1 cellular context compared by ENCODE assay signal in genomic region chr17:62833816-62834215, GRCh38.
TF ChIP-seq lines count a peak whose summit lies in the region.

No MANE protein-coding gene starts in this region.

TF ChIP-seq in HEK293, 187 proteins besides CTCF, POLR2A, EP300 and RAD21 (continued from another document):
- peak; percentile 61 for TF ChIP-seq ZBTB11 (tag by site-specific recombination; conservative IDR thresholded peaks at IDR 0.05; ENCODE audit: low read depth)
- TF ChIP-seq ZNF518A (tag by site-specific recombination; conservative IDR thresholded peaks at IDR 0.05; ENCODE audit: low read depth): peak; percentile 67; the same call in 1 of the 2 replicates
- peak; percentile 28; the same call in 1 of the 2 replicates for TF ChIP-seq REST (tag by site-specific recombination; IDR thresholded peaks at IDR 0.05)
- peak; percentile 80; the same call in 1 of the 2 replicates for TF ChIP-seq ZNF394 (tag by site-specific recombination; IDR thresholded peaks at IDR 0.05; ENCODE audit: borderline replicate concordance)
- peak; percentile 59 for TF ChIP-seq ZNF623 (tag by site-specific recombination; IDR thresholded peaks at IDR 0.05)
- TF ChIP-seq ZNF560 (tag by site-specific recombination; IDR thresholded peaks at IDR 0.05; ENCODE audit: borderline replicate concordance): 0 out of 2 replicates have a peak, but pooled peaks have one; percentile 19
